ENCODE assay signal across 16 cellular contexts in the genomic region with DNA sequence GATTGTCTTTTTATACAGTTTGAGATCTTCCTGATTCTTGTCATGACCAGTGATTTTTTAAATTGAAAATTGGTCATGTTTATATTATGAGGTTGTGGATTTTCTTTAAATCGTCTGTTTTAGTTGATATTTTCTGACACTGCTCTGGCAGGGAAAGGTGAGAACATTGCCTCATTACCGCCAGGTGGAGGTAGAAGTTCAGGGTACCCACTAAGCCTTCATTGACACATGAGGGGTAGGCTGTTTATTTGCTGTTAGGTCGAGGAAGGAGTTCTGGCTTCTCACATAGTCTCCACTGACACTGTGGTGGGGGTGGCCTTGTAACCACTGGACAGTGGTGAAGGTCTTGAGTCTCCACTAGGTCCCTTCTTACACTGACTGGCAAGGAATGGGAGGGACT.
DNase-seq lines count a peak whose midpoint lies in the region; ATAC-seq and TF ChIP-seq lines count a peak whose summit lies in the region.
"Had no signal": no experiment of that assay in that cellular context is flagged by ENCODE, and none has a peak within 500 bp of the region (broad histone marks: within the 10 kb centered on the region; RNA-seq: fewer than 3 reads in every experiment).

No MANE protein-coding gene starts in this region.

- no peak for TF ChIP-seq POLR2A in breast epithelium (IDR thresholded peaks at IDR 0.05)

- H3K27me3 Mint-ChIP-seq in MCF 10A (ENCODE audit: insufficient read depth, unreplicated experiment) (peaks cover 49% of the 10 kb centered on the region), endothelial cell (ENCODE audit: unreplicated experiment) (no peaks in the 10 kb centered on the region)

- no peak overlapping the region for H3K4me3 ChIP-seq in breast epithelium
- no peak overlapping the region for H3K4me3 ChIP-seq in OCI-LY7 (ENCODE audit: low read depth, low read length, poor library complexity, severe bottlenecking)

- no peaks in the 10 kb centered on the region for H3K36me3 Mint-ChIP-seq in MCF 10A (ENCODE audit: insufficient read depth, unreplicated experiment)
- H3K36me3 Mint-ChIP-seq in endothelial cell (ENCODE audit: low read depth, unreplicated experiment), result no peaks in the 10 kb centered on the region
- H3K36me3 Mint-ChIP-seq: CD14-positive monocyte had no signal

- H3K9me3 Mint-ChIP-seq in MCF 10A (ENCODE audit: unreplicated experiment) (peaks cover 17% of the 10 kb centered on the region), endothelial cell (ENCODE audit: unreplicated experiment) (no peaks in the 10 kb centered on the region)

- DNase-seq in MCF 10A (ENCODE audit: unreplicated experiment), result no peak
- DNase-seq in breast epithelium (ENCODE audit: low spot score in 2 of 2), result no peak
- DNase-seq in OCI-LY7 (ENCODE audit: low spot score), result no peak
- DNase-seq in endothelial cell (ENCODE audit: low spot score), result no peak
- no peak for DNase-seq in left colon
- DNase-seq in NCI-H1436 (lab: John Stamatoyannopoulos, UW), result no peak
- DNase-seq: DMS 273 treated with DMSO at 0.1 percent for 48 hours, GF-D8, MV-4-11, NCI-H1417 treated with DMSO at 0.1 percent for 48 hours, NCI-H2081 treated with DMSO at 0.1 percent for 48 hours, NCI-H226, NCI-H524 treated with DMSO at 0.1 percent for 48 hours, SW 1271 had no signal

- H3K4me1 ChIP-seq in breast epithelium, result no peaks in the 10 kb centered on the region
- no peaks in the 10 kb centered on the region for H3K4me1 ChIP-seq in OCI-LY7 (ENCODE audit: insufficient read depth, low read length, poor library complexity, severe bottlenecking)

- POLR2A ChIA-PET in MCF 10A (lab: Yijun Ruan, JAX) (no interaction called here), OCI-LY7 (lab: Charles Lee) (no interaction called here)

- H4K20me1 ChIP-seq in OCI-LY7 (ENCODE audit: insufficient read depth, low read length), result no peaks in the 10 kb centered on the region

- no peak overlapping the region for H3K27ac ChIP-seq in breast epithelium
- H3K27ac ChIP-seq in OCI-LY7 (ENCODE audit: low read depth, low read length, poor library complexity, severe bottlenecking), result no peak overlapping the region

- H3K4me1 Mint-ChIP-seq in MCF 10A (ENCODE audit: insufficient read depth, unreplicated experiment), result no peaks in the 10 kb centered on the region
- peaks cover 39% of the 10 kb centered on the region for H3K4me1 Mint-ChIP-seq in endothelial cell (ENCODE audit: unreplicated experiment)
- H3K4me1 Mint-ChIP-seq: CD14-positive monocyte had no signal

- no peaks in the 10 kb centered on the region for H3K9me3 ChIP-seq in breast epithelium
- H3K9me3 ChIP-seq in OCI-LY7 (ENCODE audit: low read length), result no peaks in the 10 kb centered on the region

- no peak for ATAC-seq in left colon
- ATAC-seq in HG02970 (IDR thresholded peaks at IDR 0.05; ENCODE audit: low FRiP score, unreplicated experiment), result no peak

- no peak overlapping the region for H3K27ac Mint-ChIP-seq in MCF 10A (ENCODE audit: low read depth, unreplicated experiment)
- peak overlapping the region; percentile 90 for H3K27ac Mint-ChIP-seq in endothelial cell (ENCODE audit: unreplicated experiment)

- BruUV-seq in MCF 10A (replicated peaks; lab: Mats Ljungman, UMichigan), result no TSS peak
- no TSS peak for BruUV-seq in OCI-LY7 (replicated peaks; lab: Mats Ljungman, UMichigan)

- no peaks in the 10 kb centered on the region for H3K79me2 ChIP-seq in OCI-LY7 (ENCODE audit: insufficient read depth, low read depth, low read length)

- TF ChIP-seq CTCF in MCF 10A (IDR thresholded peaks at IDR 0.05; ENCODE audit: unreplicated experiment) (peak; percentile 15), breast epithelium (IDR thresholded peaks at IDR 0.05) (no peak), OCI-LY7 (conservative IDR thresholded peaks at IDR 0.05; ENCODE audit: low read length) (0 out of 2 replicates have a peak, but pooled peaks have one; percentile 20), endothelial cell (IDR thresholded peaks at IDR 0.05; ENCODE audit: unreplicated experiment) (no peak)

- CTCF ChIA-PET in MCF 10A (lab: Yijun Ruan, JAX), result interaction anchor here (2.5 kb wide), 1 partner anchor 43 kb away, joined by 11 read pairs; no protein-coding TSS in a partner anchor
- CTCF ChIA-PET in OCI-LY7 (lab: Charles Lee; ENCODE audit: unreplicated experiment), result no interaction called here

- peaks cover 0 to 20% of the 10 kb centered on the region in 2 donors for H3K27me3 ChIP-seq in breast epithelium

- no peak overlapping the region for H3K4me3 Mint-ChIP-seq in MCF 10A (ENCODE audit: unreplicated experiment)
- H3K4me3 Mint-ChIP-seq in endothelial cell (ENCODE audit: unreplicated experiment), result no peak overlapping the region
- H3K4me3 Mint-ChIP-seq: CD14-positive monocyte had no signal

- H2AFZ ChIP-seq in OCI-LY7 (ENCODE audit: low read length), result no peak overlapping the region

- intact Hi-C loops in MCF 10A (cut with micrococcal nuclease) (loop anchor here (5.0 kb wide), 1 partner anchor 776 kb away; no protein-coding TSS in a partner anchor), breast epithelium (cut with DNase I; ENCODE audit: low total_unique reads) (no loop called here), OCI-LY7 (cut with micrococcal nuclease; ENCODE audit: unreplicated experiment) (no loop called here), left colon (cut with DNase I, micrococcal nuclease) (no loop called here)

- no peaks in the 10 kb centered on the region for H3K36me3 ChIP-seq in breast epithelium
- H3K36me3 ChIP-seq in OCI-LY7 (ENCODE audit: insufficient read depth, low read length), result no peaks in the 10 kb centered on the region

- no peaks in the 10 kb centered on the region for H3K9me2 ChIP-seq in OCI-LY7 (ENCODE audit: insufficient read depth, low read length)

- H3K4me2 ChIP-seq in OCI-LY7 (ENCODE audit: low read length), result no peak overlapping the region

Comparison
In these comparisons a context has a peak if more than half of its experiments do, and no peak if none do; other contexts are left out.
1. CTCF ChIP-seq: peak in MCF 10A (single experiment) and OCI-LY7 (single experiment); none in breast epithelium (0 of 3) and endothelial cell (single experiment).